In genomic region chr9:70798018-70798417, GRCh38 we compare ENCODE assay signal across 3 cellular contexts.
"Had no signal": no experiment of that assay in that cellular context is flagged by ENCODE, and none has a peak within 500 bp of the region (broad histone marks: within the 10 kb centered on the region; RNA-seq: fewer than 3 reads in every experiment).

No MANE protein-coding gene starts in this region.

- DNase-seq: GDM1, GF-D8 had no signal

- H3K4me3 ChIP-seq: GM12878 had no signal
